1 cellular context compared by ENCODE assay signal in the genomic region with DNA sequence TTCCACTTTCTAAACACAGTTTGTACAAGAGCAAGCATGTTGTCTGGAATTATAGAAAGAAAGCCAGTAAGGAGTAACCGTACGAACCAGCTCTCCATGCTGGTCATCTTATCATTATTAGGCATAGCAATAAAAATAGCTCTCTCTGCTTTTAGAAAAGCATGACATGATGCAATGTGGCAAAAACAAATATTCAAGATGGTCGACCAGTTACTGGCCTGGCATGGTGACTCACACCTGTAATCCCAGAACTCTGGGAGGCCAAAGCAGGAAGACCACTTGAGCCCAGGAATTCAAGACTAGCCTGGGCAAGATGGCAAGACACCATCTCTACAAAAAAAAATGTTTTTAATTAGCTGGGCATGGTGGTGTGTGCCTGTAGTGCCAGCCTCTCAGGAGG.
TF ChIP-seq lines count a peak whose summit lies in the region.

No MANE protein-coding gene starts in this region.

TF ChIP-seq in GM23338, 12 proteins besides CTCF, POLR2A, EP300 and RAD21 (continued from another document):
- TF ChIP-seq, protein P1, sequence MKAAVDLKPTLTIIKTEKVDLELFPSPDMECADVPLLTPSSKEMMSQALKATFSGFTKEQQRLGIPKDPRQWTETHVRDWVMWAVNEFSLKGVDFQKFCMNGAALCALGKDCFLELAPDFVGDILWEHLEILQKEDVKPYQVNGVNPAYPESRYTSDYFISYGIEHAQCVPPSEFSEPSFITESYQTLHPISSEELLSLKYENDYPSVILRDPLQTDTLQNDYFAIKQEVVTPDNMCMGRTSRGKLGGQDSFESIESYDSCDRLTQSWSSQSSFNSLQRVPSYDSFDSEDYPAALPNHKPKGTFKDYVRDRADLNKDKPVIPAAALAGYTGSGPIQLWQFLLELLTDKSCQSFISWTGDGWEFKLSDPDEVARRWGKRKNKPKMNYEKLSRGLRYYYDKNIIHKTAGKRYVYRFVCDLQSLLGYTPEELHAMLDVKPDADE (IDR thresholded peaks at IDR 0.05), result no peak
- TF ChIP-seq JUNB (IDR thresholded peaks at IDR 0.05; ENCODE audit: unreplicated experiment) (no peak), STAT1 (IDR thresholded peaks at IDR 0.05; ENCODE audit: unreplicated experiment) (no peak), ZNF331 (CRISPR knock-in tag; IDR thresholded peaks at IDR 0.05; ENCODE audit: low read depth) (no peak), POLR2AphosphoS5 (IDR thresholded peaks at IDR 0.05; ENCODE audit: low read depth) (no peak), CREB1 (CRISPR knock-in tag; IDR thresholded peaks at IDR 0.05; ENCODE audit: low read depth) (no peak), NANOG (IDR thresholded peaks at IDR 0.05; ENCODE audit: borderline replicate concordance) (no peak)
